Comparison of ENCODE assay signal across 25 cellular contexts in genomic region chr12:29660847-29661246, GRCh38.
"Had no signal": no experiment of that assay in that cellular context is flagged by ENCODE, and none has a peak within 500 bp of the region (broad histone marks: within the 10 kb centered on the region; RNA-seq: fewer than 3 reads in every experiment).

No MANE protein-coding gene starts in this region.

- H3K79me2 ChIP-seq: hepatocyte had no signal

- H3K27me3 Mint-ChIP-seq: naive thymus-derived CD8-positive, alpha-beta T cell; stimulated activated naive CD8-positive, alpha-beta T cell treated with anti-CD3 and anti-CD28 coated beads, Interleukin-15, Interleukin-2, amounts not matched to agents 100 ng/mL and 50 ng/mL, for 24 hours had no signal

- H3K4me3 ChIP-seq: hepatocyte, lower lobe of right lung, pancreas, prostate gland, right lobe of liver, skin epidermis, tibial nerve, upper lobe of left lung, vagina had no signal

- H3K9me3 ChIP-seq: lower lobe of right lung, pancreas, prostate gland, right lobe of liver, tibial nerve, upper lobe of left lung, vagina had no signal

- H3K4me3 Mint-ChIP-seq: naive thymus-derived CD8-positive, alpha-beta T cell; nephron; neural crest cell; stimulated activated effector memory CD8-positive, alpha-beta T cell treated with anti-CD3 and anti-CD28 coated beads, Interleukin-12 subunit alpha, Interleukin-12 subunit beta, amount 100 ng/mL, for 72 hours; stimulated activated naive CD8-positive, alpha-beta T cell treated with anti-CD3 and anti-CD28 coated beads, Interleukin-15, Interleukin-2, amounts not matched to agents 100 ng/mL and 50 ng/mL, for 24 hours had no signal

- ATAC-seq: lower lobe of right lung; naive thymus-derived CD8-positive, alpha-beta T cell; pancreas; right lobe of liver; stimulated activated effector memory CD8-positive, alpha-beta T cell treated with anti-CD3 and anti-CD28 coated beads, Interleukin-12 subunit alpha, Interleukin-12 subunit beta, amount 100 ng/mL, for 72 hours had no signal

- H3K27me3 ChIP-seq: hepatocyte, pancreas, right lobe of liver, tibial nerve, upper lobe of left lung, vagina had no signal

- H3K4me1 ChIP-seq: lower lobe of right lung, pancreas, prostate gland, right lobe of liver, upper lobe of left lung had no signal

- DNase-seq: islet precursor cell; lower lobe of right lung; mammary epithelial cell; mesenchymal stem cell; naive thymus-derived CD8-positive, alpha-beta T cell; nucleus accumbens; pancreas; posterior cingulate gyrus; right lobe of liver; stimulated activated CD4-positive, alpha-beta T cell treated with anti-CD3 and anti-CD28 coated beads, Interleukin-12 subunit alpha, Interleukin-12 subunit beta, amount 100 ng/mL, for 4 hours; stimulated activated CD4-positive, alpha-beta T cell treated with anti-CD3 and anti-CD28 coated beads, Interleukin-15, amount 100 ng/mL, for 24 hours; stimulated activated CD4-positive, alpha-beta T cell treated with anti-CD3 and anti-CD28 coated beads, Interleukin-2, amount 100 ng/mL, for 24 hours; stimulated activated CD4-positive, alpha-beta T cell treated with anti-CD3 and anti-CD28 coated beads, Interleukin-4, amount 100 ng/mL, for 24 hours; stimulated activated naive CD4-positive, alpha-beta T cell; substantia nigra; upper lobe of left lung had no signal

- H3K36me3 Mint-ChIP-seq: naive thymus-derived CD8-positive, alpha-beta T cell; stimulated activated effector memory CD8-positive, alpha-beta T cell treated with anti-CD3 and anti-CD28 coated beads, Interleukin-12 subunit alpha, Interleukin-12 subunit beta, amount 100 ng/mL, for 72 hours had no signal

- H3K36me3 ChIP-seq: lower lobe of right lung, pancreas, prostate gland, right lobe of liver, upper lobe of left lung, vagina had no signal

- H3K4me1 Mint-ChIP-seq: naive thymus-derived CD8-positive, alpha-beta T cell; stimulated activated effector memory CD8-positive, alpha-beta T cell treated with anti-CD3 and anti-CD28 coated beads, Interleukin-12 subunit alpha, Interleukin-12 subunit beta, amount 100 ng/mL, for 72 hours had no signal

- H2AFZ ChIP-seq: hepatocyte had no signal

- H3K27ac Mint-ChIP-seq: naive thymus-derived CD8-positive, alpha-beta T cell; nephron; stimulated activated effector memory CD8-positive, alpha-beta T cell treated with anti-CD3 and anti-CD28 coated beads, Interleukin-12 subunit alpha, Interleukin-12 subunit beta, amount 100 ng/mL, for 72 hours; stimulated activated naive CD8-positive, alpha-beta T cell treated with anti-CD3 and anti-CD28 coated beads, Interleukin-15, Interleukin-2, amounts not matched to agents 100 ng/mL and 50 ng/mL, for 24 hours had no signal

- H3K9me3 Mint-ChIP-seq: naive thymus-derived CD8-positive, alpha-beta T cell; nephron; stimulated activated effector memory CD8-positive, alpha-beta T cell treated with anti-CD3 and anti-CD28 coated beads, Interleukin-12 subunit alpha, Interleukin-12 subunit beta, amount 100 ng/mL, for 72 hours; stimulated activated naive CD8-positive, alpha-beta T cell treated with anti-CD3 and anti-CD28 coated beads, Interleukin-15, Interleukin-2, amounts not matched to agents 100 ng/mL and 50 ng/mL, for 24 hours had no signal

- H3K4me2 ChIP-seq: hepatocyte had no signal

- H3K27ac ChIP-seq: hepatocyte, lower lobe of right lung, pancreas, prostate gland, right lobe of liver, skin epidermis, tibial nerve, upper lobe of left lung, vagina had no signal
